In genomic region chr1:156493154-156493631, GRCh38 we compare ENCODE assay signal across 8 cellular contexts. TPM values are rescaled to one million over a fixed set of nuclear protein-coding genes. Genes with fewer than 3 reads are reported as not detected.
A peak's percentile ranks its signal among the peaks of the same experiment; 100 is the strongest.
DNase-seq lines count a peak whose midpoint lies in the region; ATAC-seq and TF ChIP-seq lines count a peak whose summit lies in the region.

No MANE protein-coding gene starts in this region.

- no peak for TF ChIP-seq CTCF in GM12865 (IDR thresholded peaks at IDR 0.05; ENCODE audit: insufficient read depth, low read depth, low read length, missing control alignments)
- TF ChIP-seq CTCF in psoas muscle (IDR thresholded peaks at IDR 0.05) = no peak

- peak overlapping the region; percentile 99 for H3K27ac ChIP-seq in psoas muscle

- H3K9me3 Mint-ChIP-seq in effector memory CD8-positive, alpha-beta T cell = no peaks in the 10 kb centered on the region

- peak overlapping the region; percentile 77 to 82 for H3K4me3 Mint-ChIP-seq in effector memory CD8-positive, alpha-beta T cell

- no peaks in the 10 kb centered on the region for H3K27me3 ChIP-seq in psoas muscle (ENCODE audit: insufficient read depth in 3 of 3, low read length in 2 of 3)

- H3K4me3 ChIP-seq in GM12865 (ENCODE audit: low read depth, low read length) (peak overlapping the region; percentile 79), psoas muscle (peak overlapping the region; percentile 98)

- intact Hi-C loops in psoas muscle (cut with DNase I) = no loop called here

- peaks cover 71% of the 10 kb centered on the region for H3K36me3 Mint-ChIP-seq in effector memory CD8-positive, alpha-beta T cell (ENCODE audit: insufficient read depth)

- H3K9me3 ChIP-seq in psoas muscle = no peaks in the 10 kb centered on the region

- H3K4me1 Mint-ChIP-seq in effector memory CD8-positive, alpha-beta T cell (ENCODE audit: low read depth in 2 of 2) = peaks cover 91 to 97% of the 10 kb centered on the region in 2 donors

- peak overlapping the region; percentile 94 to 95 for H3K27ac Mint-ChIP-seq in effector memory CD8-positive, alpha-beta T cell

- H3K27me3 Mint-ChIP-seq in effector memory CD8-positive, alpha-beta T cell = no peaks in the 10 kb centered on the region

- WGBS in psoas muscle, 3 donors = 12 to 24% (median 17%) methylated on average over 10 to 11 of the region's 11 CpGs

- DNase-seq in GM12865 (ENCODE audit: low read depth) = no peak
- DNase-seq in NOMO-1 treated with dmso at 0.1 percent for 144 hours (lab: John Stamatoyannopoulos, UW; ENCODE audit: unreplicated experiment) = peak; percentile 72
- no peak for DNase-seq in effector memory CD8-positive, alpha-beta T cell
- peak in 1 of 2 donors; percentile 89 for DNase-seq in psoas muscle
- DNase-seq in AG20443 (ENCODE audit: low spot score) = no peak
- no peak for DNase-seq in HT-29 (ENCODE audit: low spot score)
- DNase-seq in T-helper 2 cell = no peak
- DNase-seq in NCI-H146 treated with DMSO at 0.1 percent for 48 hours (lab: John Stamatoyannopoulos, UW; ENCODE audit: unreplicated experiment) = no peak

- H3K36me3 ChIP-seq in psoas muscle (ENCODE audit: insufficient read depth in 1 of 2, low read depth in 1 of 2) = peaks cover 0 to 19% of the 10 kb centered on the region in 2 donors

- no peak for ATAC-seq in effector memory CD8-positive, alpha-beta T cell (replicated peaks)
- ATAC-seq in psoas muscle = peak; percentile 22 to 46 (median 30)

- H3K4me1 ChIP-seq in psoas muscle = peaks cover 95% of the 10 kb centered on the region

RNA-seq across cellular contexts. Expression of gene MEF2D, which starts 7.4 kb away (rescaled TPM):
- total RNA-seq in psoas muscle = 100 to 1,000 TPM; 126 to 258 (median 188) TPM
- polyA plus RNA-seq in psoas muscle = 10 to 100 TPM; 43.1 to 65.3 (median 58.4) TPM
- 17.8 and 27.4 TPM in 2 replicates for total RNA-seq in HT-29 (2014; rRNA removed; shearing (Covaris generic))
